ENCODE assay signal across 8 cellular contexts in genomic region chr1:150577557-150578277, GRCh38. TPM values are rescaled to one million over a fixed set of nuclear protein-coding genes. Genes with fewer than 3 reads are reported as not detected.
DNase-seq lines count a peak whose midpoint lies in the region; ATAC-seq and TF ChIP-seq lines count a peak whose summit lies in the region.

No MANE protein-coding gene starts in this region.

- peaks cover 36% of the 10 kb centered on the region for H3K4me1 Mint-ChIP-seq in activated CD4-positive, alpha-beta T cell treated with anti-CD3 and anti-CD28 coated beads, Interleukin-2, amount 10 ng/mL, durations not matched to agents 24 days and 14 days
- H3K4me1 Mint-ChIP-seq in progenitor cell of endocrine pancreas (ENCODE audit: low read depth): peaks cover 35% of the 10 kb centered on the region

- peaks cover 65% of the 10 kb centered on the region for H3K36me3 Mint-ChIP-seq in activated CD4-positive, alpha-beta T cell treated with anti-CD3 and anti-CD28 coated beads, Interleukin-2, amount 10 ng/mL, durations not matched to agents 24 days and 14 days (ENCODE audit: low read depth)
- H3K36me3 Mint-ChIP-seq in progenitor cell of endocrine pancreas (ENCODE audit: insufficient read depth): peaks cover 49% of the 10 kb centered on the region

- DNase-seq in activated CD4-positive, alpha-beta T cell treated with anti-CD3 and anti-CD28 coated beads, Interleukin-2, amount 10 ng/mL, durations not matched to agents 24 days and 14 days: peak; percentile 81
- DNase-seq in activated CD4-positive, alpha-beta T cell treated with anti-CD3 and anti-CD28 coated beads for 1 hour: no peak
- DNase-seq in SK-N-MC (ENCODE audit: low read depth, low spot score) (no peak), esophagus muscularis mucosa (ENCODE audit: extremely low spot score) (no peak), progenitor cell of endocrine pancreas (ENCODE audit: low spot score, unreplicated experiment) (no peak), A172 (ENCODE audit: low spot score) (no peak)

- TF ChIP-seq CTCF in esophagus muscularis mucosa (IDR thresholded peaks at IDR 0.05): no peak
- no peak for TF ChIP-seq CTCF in progenitor cell of endocrine pancreas (IDR thresholded peaks at IDR 0.05; ENCODE audit: unreplicated experiment)

- H3K9ac ChIP-seq in SK-N-MC (ENCODE audit: insufficient read length): peak overlapping the region; percentile 93

- intact Hi-C loops in activated CD4-positive, alpha-beta T cell treated with anti-CD3 and anti-CD28 coated beads, Interleukin-2, amount 10 ng/mL, durations not matched to agents 24 days and 14 days (cut with micrococcal nuclease): loop anchor here (1.0 to 5.0 kb wide), 5 partner anchors 9 to 120 kb away; partner anchors contain the start of genes ENSA and GOLPH3L
- intact Hi-C loops in esophagus muscularis mucosa (cut with DNase I): loop anchor here (5.0 kb wide), 1 partner anchor 45 kb away; no protein-coding TSS in a partner anchor

- TF ChIP-seq POLR2A in esophagus muscularis mucosa (IDR thresholded peaks at IDR 0.05; ENCODE audit: low read depth): no peak

- under 1% methylated on average over 12 of the region's 12 CpGs for WGBS in esophagus muscularis mucosa

- H3K9me3 ChIP-seq in SK-N-MC (ENCODE audit: low read depth, low read length) (no peaks in the 10 kb centered on the region), esophagus muscularis mucosa (no peaks in the 10 kb centered on the region)

- H3K4me3 ChIP-seq in SK-N-MC: peak overlapping the region; percentile 89
- H3K4me3 ChIP-seq in esophagus muscularis mucosa: peak overlapping the region; percentile 64 to 100 (median 88)

- peak overlapping the region; percentile 94 for H3K4me3 Mint-ChIP-seq in activated CD4-positive, alpha-beta T cell treated with anti-CD3 and anti-CD28 coated beads, Interleukin-2, amount 10 ng/mL, durations not matched to agents 24 days and 14 days
- peak overlapping the region; percentile 95 for H3K4me3 Mint-ChIP-seq in progenitor cell of endocrine pancreas (ENCODE audit: low read depth)

- H3K27ac ChIP-seq in SK-N-MC (peak overlapping the region; percentile 94), esophagus muscularis mucosa (replicated peaks in 1 of 4) (peak overlapping the region; percentile 93 to 100 (median 98))

- no peaks in the 10 kb centered on the region for H3K27me3 Mint-ChIP-seq in activated CD4-positive, alpha-beta T cell treated with anti-CD3 and anti-CD28 coated beads, Interleukin-2, amount 10 ng/mL, durations not matched to agents 24 days and 14 days
- no peaks in the 10 kb centered on the region for H3K27me3 Mint-ChIP-seq in progenitor cell of endocrine pancreas

- TF ChIP-seq EP300 in esophagus muscularis mucosa (IDR thresholded peaks at IDR 0.05): no peak

- H3K36me3 ChIP-seq in SK-N-MC (ENCODE audit: insufficient read depth, low read length) (peaks cover 59% of the 10 kb centered on the region), esophagus muscularis mucosa (peaks cover 40 to 63% (median 46%) of the 10 kb centered on the region in 4 donors)

- H3K27me3 ChIP-seq in esophagus muscularis mucosa: no peaks in the 10 kb centered on the region

- ATAC-seq in HG03108 (IDR thresholded peaks at IDR 0.05; ENCODE audit: unreplicated experiment) (no peak), HG03097 (IDR thresholded peaks at IDR 0.05; ENCODE audit: low FRiP score, unreplicated experiment) (no peak)

- H3K27ac Mint-ChIP-seq in activated CD4-positive, alpha-beta T cell treated with anti-CD3 and anti-CD28 coated beads, Interleukin-2, amount 10 ng/mL, durations not matched to agents 24 days and 14 days: peak overlapping the region; percentile 91
- peak overlapping the region; percentile 100 for H3K27ac Mint-ChIP-seq in progenitor cell of endocrine pancreas

- peaks cover 26 to 50% (median 42%) of the 10 kb centered on the region in 4 donors for H3K4me1 ChIP-seq in esophagus muscularis mucosa

- H3K9me3 Mint-ChIP-seq in activated CD4-positive, alpha-beta T cell treated with anti-CD3 and anti-CD28 coated beads, Interleukin-2, amount 10 ng/mL, durations not matched to agents 24 days and 14 days: no peaks in the 10 kb centered on the region
- H3K9me3 Mint-ChIP-seq in progenitor cell of endocrine pancreas (ENCODE audit: low read depth): no peaks in the 10 kb centered on the region

RNA-seq across cellular contexts. Expression of gene MCL1, which starts 1.7 kb away (rescaled TPM):
- total RNA-seq in activated CD4-positive, alpha-beta T cell treated with anti-CD3 and anti-CD28 coated beads, Interleukin-2, amount 10 ng/mL, durations not matched to agents 24 days and 14 days: 278 and 280 TPM in 2 replicates
- 100 to 1,000 TPM; 192 to 460 (median 255) TPM for total RNA-seq in esophagus muscularis mucosa
- total RNA-seq in progenitor cell of endocrine pancreas: 204 and 212 TPM in 2 replicates
- total RNA-seq in A172 (2014; rRNA removed; shearing (Covaris generic)): 224 and 246 TPM in 2 replicates

RNA-seq across cellular contexts. Expression of gene ADAMTSL4, which starts 28.5 kb away (rescaled TPM):
- 1.3 and 1.8 TPM in 2 replicates for total RNA-seq in activated CD4-positive, alpha-beta T cell treated with anti-CD3 and anti-CD28 coated beads, Interleukin-2, amount 10 ng/mL, durations not matched to agents 24 days and 14 days
- total RNA-seq in esophagus muscularis mucosa (10 to 100 TPM; 33.6 to 86.1 (median 48.2) TPM), progenitor cell of endocrine pancreas (5.5 and 6.9 TPM in 2 replicates)
- total RNA-seq in A172 (2014; rRNA removed; shearing (Covaris generic)): 0.38 and 2.3 TPM in 2 replicates

RNA-seq across cellular contexts. Expression of gene ENSA, which starts 51.7 kb away (rescaled TPM):
- total RNA-seq in activated CD4-positive, alpha-beta T cell treated with anti-CD3 and anti-CD28 coated beads, Interleukin-2, amount 10 ng/mL, durations not matched to agents 24 days and 14 days: 244 and 248 TPM in 2 replicates
- total RNA-seq in esophagus muscularis mucosa (100 to 1,000 TPM; 110 to 212 (median 141) TPM), progenitor cell of endocrine pancreas (164 and 169 TPM in 2 replicates)
- total RNA-seq in A172 (2014; rRNA removed; shearing (Covaris generic)): 278 and 287 TPM in 2 replicates
